Comparison of ENCODE assay signal across 9 cellular contexts in the genomic region with DNA sequence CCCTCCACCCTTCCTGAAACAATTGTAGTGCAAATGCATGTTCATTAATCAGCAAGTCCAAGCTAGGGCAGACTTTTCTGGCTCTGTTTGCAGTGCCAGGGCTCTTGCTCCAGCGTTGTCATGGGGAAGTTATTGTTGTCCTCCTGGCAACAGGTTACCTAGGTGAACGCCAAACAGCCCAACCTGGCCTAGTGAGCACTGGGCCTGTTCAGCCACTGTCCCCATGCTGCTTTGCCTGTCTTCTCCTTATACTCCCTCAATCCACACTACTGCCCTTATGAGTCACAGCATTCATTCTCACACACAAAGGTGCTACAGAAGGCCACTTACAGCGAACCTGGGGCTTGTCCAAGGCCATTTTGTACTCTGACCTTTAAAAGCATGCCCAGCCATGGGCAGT. TPM values are rescaled to one million over a fixed set of nuclear protein-coding genes. Genes with fewer than 3 reads are reported as not detected.
DNase-seq lines count a peak whose midpoint lies in the region; ATAC-seq and TF ChIP-seq lines count a peak whose summit lies in the region.
"Had no signal": no experiment of that assay in that cellular context is flagged by ENCODE, and none has a peak within 500 bp of the region (broad histone marks: within the 10 kb centered on the region; RNA-seq: fewer than 3 reads in every experiment).

No MANE protein-coding gene starts in this region.

- peak overlapping the region in 1 of 3 experiments; percentile 41; a peak in 2 of 7 replicates for H3K27ac Mint-ChIP-seq in H9
- H3K27ac Mint-ChIP-seq in activated T-helper 2 cell treated with anti-CD3 and anti-CD28 coated beads, Interferon-gamma antibody, Interleukin-2, Interleukin-4, amounts not matched to agents 10 μg/mL and 5 μg/mL and 100 μg/mL, durations not matched to agents 14 hours and 24 hours and 36 hours: no peak overlapping the region
- H3K27ac Mint-ChIP-seq: T-cell had no signal

- peak; percentile 73 for DNase-seq in H9
- peak in 2 of 3 donors; percentile 72 to 78 for DNase-seq in Peyer's patch
- DNase-seq in globus pallidus (ENCODE audit: low spot score): peak; percentile 62
- DNase-seq in trophoblast cell: peak; percentile 89 to 93
- no peak for DNase-seq in OCI-M1 (lab: John Stamatoyannopoulos, UW)
- DNase-seq in activated T-helper 2 cell treated with anti-CD3 and anti-CD28 coated beads, Interferon-gamma antibody, Interleukin-2, Interleukin-4, amounts not matched to agents 10 μg/mL and 5 μg/mL and 100 μg/mL, durations not matched to agents 14 hours and 24 hours and 36 hours (ENCODE audit: low spot score): no peak
- DNase-seq in NCI-H446 (lab: John Stamatoyannopoulos, UW): no peak
- DNase-seq: T-cell had no signal

- H3K9me3 ChIP-seq in H9 (ENCODE audit: control insufficient read depth, low read depth, low read length) (no peaks in the 10 kb centered on the region), Peyer's patch (no peaks in the 10 kb centered on the region), trophoblast cell (ENCODE audit: insufficient read depth, low read depth, low read length) (peaks cover 2% of the 10 kb centered on the region)

- H3K36me3 ChIP-seq in Peyer's patch (no peaks in the 10 kb centered on the region), trophoblast cell (ENCODE audit: control insufficient read depth in 1 of 2, insufficient read depth in 2 of 2, low read length in 2 of 2) (no peaks in the 10 kb centered on the region)

- H4K91ac ChIP-seq in H9 (ENCODE audit: insufficient read length, low read depth, low read length) (no peak overlapping the region), trophoblast cell (ENCODE audit: low read depth, low read length) (no peak overlapping the region)

- no peak overlapping the region for H3T11ph ChIP-seq in H9 (ENCODE audit: low read length)

- no peaks in the 10 kb centered on the region for H4K20me1 ChIP-seq in H9 (ENCODE audit: control insufficient read depth, insufficient read depth, insufficient read length)

- H2BK120ac ChIP-seq in H9 (ENCODE audit: low read depth, low read length, poor library complexity, severe bottlenecking) (no peak overlapping the region), trophoblast cell (ENCODE audit: insufficient read depth, low read length, poor library complexity) (no peak overlapping the region)

- WGBS in H9 (ENCODE audit: extremely low coverage, insufficient read length, low lambda C conversion rate): no CpG with 5 or more reads among the region's 3 CpGs
- WGBS in trophoblast cell (ENCODE audit: extremely low coverage, insufficient coverage, insufficient read length): no CpG with 5 or more reads among the region's 3 CpGs

- no peak overlapping the region for H3K56ac ChIP-seq in H9 (ENCODE audit: insufficient read length, low read depth, low read length)

- H3K4me3 Mint-ChIP-seq in H9: no peak overlapping the region
- H3K4me3 Mint-ChIP-seq in activated T-helper 2 cell treated with anti-CD3 and anti-CD28 coated beads, Interferon-gamma antibody, Interleukin-2, Interleukin-4, amounts not matched to agents 10 μg/mL and 5 μg/mL and 100 μg/mL, durations not matched to agents 14 hours and 24 hours and 36 hours (ENCODE audit: low read depth): no peak overlapping the region
- H3K4me3 Mint-ChIP-seq: T-cell had no signal

- H3K23ac ChIP-seq in H9 (ENCODE audit: insufficient read length, low read depth, low read length) (no peak overlapping the region), trophoblast cell (ENCODE audit: low read length) (no peak overlapping the region)

- H3K4me2 ChIP-seq in H9 (ENCODE audit: insufficient read depth, insufficient read length, low read length): no peak overlapping the region
- no peak overlapping the region for H3K4me2 ChIP-seq in trophoblast cell (ENCODE audit: low read length)

- H3K4me1 ChIP-seq in H9 (ENCODE audit: insufficient read depth, low read length) (peaks cover 5% of the 10 kb centered on the region; the same call in 1 of the 2 replicates), Peyer's patch (peaks cover 0 to 9% (median 0%) of the 10 kb centered on the region in 4 donors), trophoblast cell (ENCODE audit: control insufficient read depth in 1 of 2, insufficient read depth in 2 of 2, low read length in 2 of 2) (peaks cover 5% of the 10 kb centered on the region in 2 experiments)

- H3K9ac ChIP-seq in H9 (ENCODE audit: extremely low read depth, insufficient read length, low read length): no peak overlapping the region
- no peak overlapping the region for H3K9ac ChIP-seq in trophoblast cell (ENCODE audit: low read length)

- no peak overlapping the region for H2BK5ac ChIP-seq in H9 (ENCODE audit: insufficient read length, low read length)
- no peak overlapping the region for H2BK5ac ChIP-seq in trophoblast cell (ENCODE audit: low read depth, low read length, poor library complexity)

- no peak overlapping the region for H4K5ac ChIP-seq in H9 (ENCODE audit: insufficient read length, low read depth, low read length)

- no peak for TF ChIP-seq POLR2A in Peyer's patch (IDR thresholded peaks at IDR 0.05)

- H4K12ac ChIP-seq in trophoblast cell (ENCODE audit: low read depth, low read length): no peak overlapping the region

- H3K23me2 ChIP-seq in H9 (ENCODE audit: insufficient read length, low read depth, low read length, poor library complexity, severe bottlenecking): no peaks in the 10 kb centered on the region

- no peak for ATAC-seq in HG02763 (IDR thresholded peaks at IDR 0.05; ENCODE audit: unreplicated experiment)
- ATAC-seq: T-cell had no signal

- H4K8ac ChIP-seq in H9 (replicated peaks; ENCODE audit: insufficient read length, low read depth, low read length) (no peak overlapping the region), trophoblast cell (ENCODE audit: low read depth, low read length) (no peak overlapping the region)

- H3K18ac ChIP-seq in H9 (ENCODE audit: insufficient read length, low read depth, low read length): peak overlapping the region; percentile 73
- H3K18ac ChIP-seq in trophoblast cell (ENCODE audit: low read length): no peak overlapping the region

- H3K27me3 ChIP-seq in H9 (ENCODE audit: insufficient read depth, low read length) (no peaks in the 10 kb centered on the region), Peyer's patch (no peaks in the 10 kb centered on the region), trophoblast cell (ENCODE audit: insufficient read depth, low read length) (no peaks in the 10 kb centered on the region)

- peaks cover 9 to 11% of the 10 kb centered on the region in 2 experiments for H3K4me1 Mint-ChIP-seq in H9
- peaks cover 5% of the 10 kb centered on the region for H3K4me1 Mint-ChIP-seq in activated T-helper 2 cell treated with anti-CD3 and anti-CD28 coated beads, Interferon-gamma antibody, Interleukin-2, Interleukin-4, amounts not matched to agents 10 μg/mL and 5 μg/mL and 100 μg/mL, durations not matched to agents 14 hours and 24 hours and 36 hours (ENCODE audit: low read depth)

- H2AFZ ChIP-seq in H9 (ENCODE audit: low read length) (no peak overlapping the region), trophoblast cell (ENCODE audit: insufficient read depth, low read length, poor library complexity) (no peak overlapping the region)

- H2AK5ac ChIP-seq in H9 (ENCODE audit: insufficient read length, low read length) (no peak overlapping the region), trophoblast cell (ENCODE audit: low read length) (no peak overlapping the region)

- H2BK20ac ChIP-seq in H9 (ENCODE audit: low read depth, low read length, poor library complexity, severe bottlenecking): no peak overlapping the region

- no peak overlapping the region for H3K27ac ChIP-seq in H9 (ENCODE audit: insufficient read length, low read depth, low read length)
- peak overlapping the region in 2 of 4 donors; percentile 36 to 46 for H3K27ac ChIP-seq in Peyer's patch
- no peak overlapping the region for H3K27ac ChIP-seq in trophoblast cell (ENCODE audit: low read depth, low read length)

- peaks cover 1 to 2% (median 1%) of the 10 kb centered on the region in 3 experiments; a peak in 5 of 7 replicates for H3K36me3 Mint-ChIP-seq in H9 (ENCODE audit: insufficient read depth in 1 of 3, low read depth in 3 of 3)
- H3K36me3 Mint-ChIP-seq in activated T-helper 2 cell treated with anti-CD3 and anti-CD28 coated beads, Interferon-gamma antibody, Interleukin-2, Interleukin-4, amounts not matched to agents 10 μg/mL and 5 μg/mL and 100 μg/mL, durations not matched to agents 14 hours and 24 hours and 36 hours (ENCODE audit: low read depth): no peaks in the 10 kb centered on the region
- H3K36me3 Mint-ChIP-seq: T-cell had no signal

- H3K4ac ChIP-seq in H9 (ENCODE audit: low read depth, low read length) (no peak overlapping the region; the same call in 1 of the 2 replicates), trophoblast cell (ENCODE audit: low read depth, low read length) (no peak overlapping the region)

- H3K27me3 Mint-ChIP-seq in H9 (ENCODE audit: low read depth): no peaks in the 10 kb centered on the region
- peaks cover 8% of the 10 kb centered on the region for H3K27me3 Mint-ChIP-seq in activated T-helper 2 cell treated with anti-CD3 and anti-CD28 coated beads, Interferon-gamma antibody, Interleukin-2, Interleukin-4, amounts not matched to agents 10 μg/mL and 5 μg/mL and 100 μg/mL, durations not matched to agents 14 hours and 24 hours and 36 hours (ENCODE audit: low read depth)

- H3K14ac ChIP-seq in H9 (ENCODE audit: insufficient read depth, low read length): peak overlapping the region; percentile 76; the same call in 1 of the 2 replicates
- H3K14ac ChIP-seq in trophoblast cell (ENCODE audit: low read length): no peak overlapping the region

- no peaks in the 10 kb centered on the region for H3K79me1 ChIP-seq in H9 (ENCODE audit: insufficient read depth, low read depth, low read length, poor library complexity, severe bottlenecking)
- H3K79me1 ChIP-seq in trophoblast cell (ENCODE audit: low read length): no peaks in the 10 kb centered on the region

- H3K4me3 ChIP-seq in Peyer's patch (no peak overlapping the region), trophoblast cell (ENCODE audit: low read depth, low read length) (no peak overlapping the region)

- H2BK12ac ChIP-seq in H9 (ENCODE audit: insufficient read length, low read depth, low read length) (no peak overlapping the region), trophoblast cell (ENCODE audit: low read length) (no peak overlapping the region)

- intact Hi-C loops in activated T-helper 2 cell treated with anti-CD3 and anti-CD28 coated beads, Interferon-gamma antibody, Interleukin-2, Interleukin-4, amounts not matched to agents 10 μg/mL and 5 μg/mL and 100 μg/mL, durations not matched to agents 14 hours and 24 hours and 36 hours (cut with micrococcal nuclease): no loop called here

- H3K79me2 ChIP-seq in H9 (ENCODE audit: insufficient read depth, low read length) (no peaks in the 10 kb centered on the region), trophoblast cell (ENCODE audit: control insufficient read depth, insufficient read depth, low read length, poor library complexity) (no peaks in the 10 kb centered on the region)

- TF ChIP-seq CTCF in H9 (conservative IDR thresholded peaks at IDR 0.05) (no peak), Peyer's patch (IDR thresholded peaks at IDR 0.05) (no peak)

- no peak overlapping the region for H2BK15ac ChIP-seq in H9 (ENCODE audit: low read depth, low read length)

- H3K9me3 Mint-ChIP-seq in H9: peaks cover 2% of the 10 kb centered on the region in 2 experiments
- H3K9me3 Mint-ChIP-seq in activated T-helper 2 cell treated with anti-CD3 and anti-CD28 coated beads, Interferon-gamma antibody, Interleukin-2, Interleukin-4, amounts not matched to agents 10 μg/mL and 5 μg/mL and 100 μg/mL, durations not matched to agents 14 hours and 24 hours and 36 hours: no peaks in the 10 kb centered on the region
- H3K9me3 Mint-ChIP-seq: T-cell had no signal

RNA-seq across cellular contexts. Expression of gene GLIS3, which starts 34.6 kb away (rescaled TPM):
- total RNA-seq in H9 (2021) (0.15 and 0.50 TPM in 2 replicates), Peyer's patch (10 to 100 TPM; 24.2 to 50.1 (median 38.3) TPM)
- 6.1 and 6.3 TPM in 2 replicates for polyA plus RNA-seq in trophoblast cell (2013)
- 2.6 and 2.8 TPM in 2 replicates for total RNA-seq in activated T-helper 2 cell treated with anti-CD3 and anti-CD28 coated beads, Interferon-gamma antibody, Interleukin-2, Interleukin-4, amounts not matched to agents 10 μg/mL and 5 μg/mL and 100 μg/mL, durations not matched to agents 14 hours and 24 hours and 36 hours

Comparison
In these comparisons a context has a peak if more than half of its experiments do, and no peak if none do; other contexts are left out.
1. DNase-seq: peak in H9 (single experiment), Peyer's patch (2 of 3), globus pallidus (single experiment) and trophoblast cell (2 of 2); none in OCI-M1 (single experiment), activated T-helper 2 cell treated with anti-CD3 and anti-CD28 coated beads, Interferon-gamma antibody, Interleukin-2, Interleukin-4, amounts not matched to agents 10 μg/mL and 5 μg/mL and 100 μg/mL, durations not matched to agents 14 hours and 24 hours and 36 hours (single experiment) and NCI-H446 (0 of 2).